In the genomic region with DNA sequence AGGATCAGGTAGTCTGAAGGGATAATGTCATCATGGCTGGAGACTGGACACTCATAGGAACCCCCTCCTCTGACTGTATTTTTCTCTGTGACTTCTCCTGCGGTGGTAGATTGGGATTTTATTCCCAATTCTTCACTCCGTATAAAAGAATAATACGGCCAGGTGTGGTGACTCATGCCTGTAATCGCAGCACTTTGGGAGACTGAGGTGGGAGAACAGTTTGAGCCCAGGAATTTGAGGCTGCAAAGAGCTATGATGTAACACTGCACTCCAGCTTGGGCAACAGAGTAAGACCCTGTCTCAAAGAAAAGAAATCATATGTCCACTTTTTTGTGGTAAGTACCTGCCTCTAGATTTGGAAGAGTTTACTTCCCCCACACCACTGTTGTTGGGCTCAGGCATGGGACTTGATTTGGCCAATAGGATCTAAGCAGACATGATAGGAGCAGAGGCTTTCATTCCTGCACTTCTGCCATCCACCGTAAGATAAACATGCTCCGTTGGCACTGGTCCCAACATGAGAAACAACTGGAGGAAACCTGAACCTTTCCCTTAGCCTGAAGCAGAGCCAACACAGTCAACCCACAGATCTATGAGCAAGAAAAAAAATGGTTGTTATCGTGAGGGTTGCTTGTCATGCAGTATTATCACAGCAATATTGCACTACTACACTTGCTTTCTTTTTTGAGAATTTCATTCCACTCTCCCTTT, we compare ENCODE assay signal across 12 cellular contexts.
DNase-seq lines count a peak whose midpoint lies in the region; ATAC-seq and TF ChIP-seq lines count a peak whose summit lies in the region.
"Had no signal": no experiment of that assay in that cellular context is flagged by ENCODE, and none has a peak within 500 bp of the region (broad histone marks: within the 10 kb centered on the region; RNA-seq: fewer than 3 reads in every experiment).

No MANE protein-coding gene starts in this region.

- no peaks in the 10 kb centered on the region for H3K4me1 Mint-ChIP-seq in activated CD4-positive, alpha-beta memory T cell treated with anti-CD3 and anti-CD28 coated beads for 36 hours (ENCODE audit: low read depth)
- H3K4me1 Mint-ChIP-seq: CD4-positive, CD25-positive, alpha-beta regulatory T cell had no signal

- no peaks in the 10 kb centered on the region for H3K27me3 ChIP-seq in gastroesophageal sphincter

- H3K27me3 Mint-ChIP-seq in activated CD4-positive, alpha-beta memory T cell treated with anti-CD3 and anti-CD28 coated beads for 36 hours: peaks cover 57% of the 10 kb centered on the region

- H3K36me3 Mint-ChIP-seq in activated CD4-positive, alpha-beta memory T cell treated with anti-CD3 and anti-CD28 coated beads for 36 hours: peaks cover 7% of the 10 kb centered on the region
- H3K36me3 Mint-ChIP-seq: CD4-positive, CD25-positive, alpha-beta regulatory T cell had no signal

- H3K9me3 ChIP-seq in gastroesophageal sphincter: peaks cover 0 to 22% (median 0%) of the 10 kb centered on the region in 3 donors

- WGBS in gastroesophageal sphincter (ENCODE audit: low coverage in 1 of 2), 2 donors: 41 to 52% methylated on average over 5 to 6 of the region's 7 CpGs

- no peak overlapping the region for H3K4me3 Mint-ChIP-seq in activated CD4-positive, alpha-beta memory T cell treated with anti-CD3 and anti-CD28 coated beads for 36 hours
- H3K4me3 Mint-ChIP-seq: activated naive CD4-positive, alpha-beta T cell treated with anti-CD3 and anti-CD28 coated beads for 36 hours; CD4-positive, CD25-positive, alpha-beta regulatory T cell had no signal

- ATAC-seq in gastroesophageal sphincter: peak; percentile 48

- no peak overlapping the region for H3K27ac ChIP-seq in gastroesophageal sphincter
- H3K27ac ChIP-seq: VCaP had no signal

- POLR2A ChIA-PET in activated CD4-positive, alpha-beta memory T cell treated with anti-CD3 and anti-CD28 coated beads for 36 hours (lab: Charles Lee): no interaction called here

- peaks cover 0 to 13% (median 0%) of the 10 kb centered on the region in 3 donors for H3K4me1 ChIP-seq in gastroesophageal sphincter

- no peak for TF ChIP-seq EP300 in gastroesophageal sphincter (IDR thresholded peaks at IDR 0.05)

- TF ChIP-seq POLR2A in gastroesophageal sphincter (IDR thresholded peaks at IDR 0.05): no peak

- DNase-seq in AG08395 (ENCODE audit: low spot score): peak; percentile 40
- peak; percentile 63 for DNase-seq in HT1080 (ENCODE audit: low read depth)
- peak; percentile 32 for DNase-seq in SHP77 treated with DMSO at 0.1 percent for 48 hours (lab: John Stamatoyannopoulos, UW)
- no peak for DNase-seq in activated CD4-positive, alpha-beta memory T cell treated with anti-CD3 and anti-CD28 coated beads for 36 hours
- no peak for DNase-seq in activated naive CD4-positive, alpha-beta T cell treated with anti-CD3 and anti-CD28 coated beads, Interleukin-2, amount 50 U/mL, for 16 hours
- DNase-seq in T-helper 9 cell: no peak
- no peak for DNase-seq in AG20443 (ENCODE audit: low spot score)
- DNase-seq: activated naive CD4-positive, alpha-beta T cell treated with anti-CD3 and anti-CD28 coated beads for 36 hours; CD4-positive, CD25-positive, alpha-beta regulatory T cell; NK-92 treated with Interleukin-12 subunit alpha and Interleukin-12 subunit beta, amount 100 ng/mL, for 24 hours had no signal

- H3K4me3 ChIP-seq in gastroesophageal sphincter: no peak overlapping the region

- H3K9me3 Mint-ChIP-seq in activated CD4-positive, alpha-beta memory T cell treated with anti-CD3 and anti-CD28 coated beads for 36 hours: peaks cover 19% of the 10 kb centered on the region

- H3K27ac Mint-ChIP-seq in activated CD4-positive, alpha-beta memory T cell treated with anti-CD3 and anti-CD28 coated beads for 36 hours: no peak overlapping the region
- H3K27ac Mint-ChIP-seq: activated naive CD4-positive, alpha-beta T cell treated with anti-CD3 and anti-CD28 coated beads for 36 hours; CD4-positive, CD25-positive, alpha-beta regulatory T cell had no signal

- no peak for TF ChIP-seq CTCF in gastroesophageal sphincter (IDR thresholded peaks at IDR 0.05)

- CTCF ChIA-PET in activated CD4-positive, alpha-beta memory T cell treated with anti-CD3 and anti-CD28 coated beads for 36 hours (lab: Charles Lee): no interaction called here

- H3K36me3 ChIP-seq in gastroesophageal sphincter: no peaks in the 10 kb centered on the region

- intact Hi-C loops in activated CD4-positive, alpha-beta memory T cell treated with anti-CD3 and anti-CD28 coated beads for 36 hours (cut with micrococcal nuclease): no loop called here

Comparison
In these comparisons a context has a peak if more than half of its experiments do, and no peak if none do; other contexts are left out.
1. DNase-seq: peak in AG08395 (single experiment), HT1080 (single experiment) and SHP77 treated with DMSO at 0.1 percent for 48 hours (single experiment); none in activated CD4-positive, alpha-beta memory T cell treated with anti-CD3 and anti-CD28 coated beads for 36 hours (single experiment), activated naive CD4-positive, alpha-beta T cell treated with anti-CD3 and anti-CD28 coated beads, Interleukin-2, amount 50 U/mL, for 16 hours (single experiment), T-helper 9 cell (single experiment) and AG20443 (single experiment).